ENCODE assay signal across 2 cellular contexts in genomic region chr18:70197844-70198243, GRCh38.
TF ChIP-seq lines count a peak whose summit lies in the region.

No MANE protein-coding gene starts in this region.

TF ChIP-seq in A549, 52 proteins besides CTCF, POLR2A, EP300 and RAD21:
- TF ChIP-seq, protein P1, sequence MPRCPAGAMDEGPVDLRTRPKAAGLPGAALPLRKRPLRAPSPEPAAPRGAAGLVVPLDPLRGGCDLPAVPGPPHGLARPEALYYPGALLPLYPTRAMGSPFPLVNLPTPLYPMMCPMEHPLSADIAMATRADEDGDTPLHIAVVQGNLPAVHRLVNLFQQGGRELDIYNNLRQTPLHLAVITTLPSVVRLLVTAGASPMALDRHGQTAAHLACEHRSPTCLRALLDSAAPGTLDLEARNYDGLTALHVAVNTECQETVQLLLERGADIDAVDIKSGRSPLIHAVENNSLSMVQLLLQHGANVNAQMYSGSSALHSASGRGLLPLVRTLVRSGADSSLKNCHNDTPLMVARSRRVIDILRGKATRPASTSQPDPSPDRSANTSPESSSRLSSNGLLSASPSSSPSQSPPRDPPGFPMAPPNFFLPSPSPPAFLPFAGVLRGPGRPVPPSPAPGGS (IDR thresholded peaks at IDR 0.05), result no peak
- TF ChIP-seq MAX (IDR thresholded peaks at IDR 0.05), result no peak
- TF ChIP-seq RARB (CRISPR knock-in tag; IDR thresholded peaks at IDR 0.05), result no peak
- no peak for TF ChIP-seq CBX8 (IDR thresholded peaks at IDR 0.05)
- no peak for TF ChIP-seq GATA3 (IDR thresholded peaks at IDR 0.05; ENCODE audit: borderline replicate concordance)
- TF ChIP-seq, protein P2, sequence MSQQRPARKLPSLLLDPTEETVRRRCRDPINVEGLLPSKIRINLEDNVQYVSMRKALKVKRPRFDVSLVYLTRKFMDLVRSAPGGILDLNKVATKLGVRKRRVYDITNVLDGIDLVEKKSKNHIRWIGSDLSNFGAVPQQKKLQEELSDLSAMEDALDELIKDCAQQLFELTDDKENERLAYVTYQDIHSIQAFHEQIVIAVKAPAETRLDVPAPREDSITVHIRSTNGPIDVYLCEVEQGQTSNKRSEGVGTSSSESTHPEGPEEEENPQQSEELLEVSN (IDR thresholded peaks at IDR 0.05; ENCODE audit: borderline replicate concordance, low read depth), result no peak
- TF ChIP-seq PBX3 (IDR thresholded peaks at IDR 0.05), result no peak
- no peak for TF ChIP-seq CEBPB (IDR thresholded peaks at IDR 0.05)
- TF ChIP-seq HOXB13 (CRISPR knock-in tag; IDR thresholded peaks at IDR 0.05; ENCODE audit: low read depth), result no peak
- TF ChIP-seq FOSB (CRISPR knock-in tag; IDR thresholded peaks at IDR 0.05), result no peak
- no peak for TF ChIP-seq MYC (IDR thresholded peaks at IDR 0.05; ENCODE audit: borderline replicate concordance, low read length)
- TF ChIP-seq NFE2L2 (conservative IDR thresholded peaks at IDR 0.05; ENCODE audit: low read length), result no peak
- no peak for TF ChIP-seq MAZ (IDR thresholded peaks at IDR 0.05; ENCODE audit: borderline replicate concordance, low read depth, low read length)
- TF ChIP-seq CHD2 (IDR thresholded peaks at IDR 0.05; ENCODE audit: low read length, partially characterized antibody), result no peak
- no peak for TF ChIP-seq KDM1A (IDR thresholded peaks at IDR 0.05; ENCODE audit: low read depth)
- TF ChIP-seq ESRRA (IDR thresholded peaks at IDR 0.05; ENCODE audit: borderline replicate concordance, low read length), result no peak
- TF ChIP-seq, protein P3, sequence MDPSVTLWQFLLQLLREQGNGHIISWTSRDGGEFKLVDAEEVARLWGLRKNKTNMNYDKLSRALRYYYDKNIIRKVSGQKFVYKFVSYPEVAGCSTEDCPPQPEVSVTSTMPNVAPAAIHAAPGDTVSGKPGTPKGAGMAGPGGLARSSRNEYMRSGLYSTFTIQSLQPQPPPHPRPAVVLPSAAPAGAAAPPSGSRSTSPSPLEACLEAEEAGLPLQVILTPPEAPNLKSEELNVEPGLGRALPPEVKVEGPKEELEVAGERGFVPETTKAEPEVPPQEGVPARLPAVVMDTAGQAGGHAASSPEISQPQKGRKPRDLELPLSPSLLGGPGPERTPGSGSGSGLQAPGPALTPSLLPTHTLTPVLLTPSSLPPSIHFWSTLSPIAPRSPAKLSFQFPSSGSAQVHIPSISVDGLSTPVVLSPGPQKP (IDR thresholded peaks at IDR 0.05; ENCODE audit: low read depth, low read length), result no peak
- no peak for TF ChIP-seq SMC3 (IDR thresholded peaks at IDR 0.05)
- TF ChIP-seq SREBF2 (IDR thresholded peaks at IDR 0.05), result no peak
- no peak for TF ChIP-seq RNF2 (IDR thresholded peaks at IDR 0.05; ENCODE audit: borderline replicate concordance, low read depth)

TF ChIP-seq in HCT116, 20 proteins besides CTCF, POLR2A, EP300 and RAD21 (continued from another document):
- TF ChIP-seq, protein P4, sequence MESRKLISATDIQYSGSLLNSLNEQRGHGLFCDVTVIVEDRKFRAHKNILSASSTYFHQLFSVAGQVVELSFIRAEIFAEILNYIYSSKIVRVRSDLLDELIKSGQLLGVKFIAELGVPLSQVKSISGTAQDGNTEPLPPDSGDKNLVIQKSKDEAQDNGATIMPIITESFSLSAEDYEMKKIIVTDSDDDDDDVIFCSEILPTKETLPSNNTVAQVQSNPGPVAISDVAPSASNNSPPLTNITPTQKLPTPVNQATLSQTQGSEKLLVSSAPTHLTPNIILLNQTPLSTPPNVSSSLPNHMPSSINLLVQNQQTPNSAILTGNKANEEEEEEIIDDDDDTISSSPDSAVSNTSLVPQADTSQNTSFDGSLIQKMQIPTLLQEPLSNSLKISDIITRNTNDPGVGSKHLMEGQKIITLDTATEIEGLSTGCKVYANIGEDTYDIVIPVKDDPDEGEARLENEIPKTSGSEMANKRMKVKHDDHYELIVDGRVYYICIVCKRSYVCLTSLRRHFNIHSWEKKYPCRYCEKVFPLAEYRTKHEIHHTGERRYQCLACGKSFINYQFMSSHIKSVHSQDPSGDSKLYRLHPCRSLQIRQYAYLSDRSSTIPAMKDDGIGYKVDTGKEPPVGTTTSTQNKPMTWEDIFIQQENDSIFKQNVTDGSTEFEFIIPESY (IDR thresholded peaks at IDR 0.05; ENCODE audit: extremely low read depth, insufficient replicate concordance, low read length), result no peak
- TF ChIP-seq SP1 (IDR thresholded peaks at IDR 0.05; ENCODE audit: low read depth) (no peak), YY1 (IDR thresholded peaks at IDR 0.05; ENCODE audit: extremely low read depth, insufficient replicate concordance, low read depth, low read length) (no peak), ZNF274 (IDR thresholded peaks at IDR 0.05; ENCODE audit: low read depth, low read length) (no peak), EGR1 (IDR thresholded peaks at IDR 0.05; ENCODE audit: low read depth) (no peak), FOSL1 (IDR thresholded peaks at IDR 0.05; ENCODE audit: low read depth) (no peak), EZH2 (IDR thresholded peaks at IDR 0.05) (no peak), ZFX (IDR thresholded peaks at IDR 0.05) (no peak), CEBPB (IDR thresholded peaks at IDR 0.05; ENCODE audit: low read depth) (no peak), ATF3 (IDR thresholded peaks at IDR 0.05) (no peak), SIN3A (IDR thresholded peaks at IDR 0.05; ENCODE audit: low read depth) (no peak), ELF1 (IDR thresholded peaks at IDR 0.05; ENCODE audit: borderline replicate concordance, low read depth) (no peak)
